ENCODE assay signal across 8 cellular contexts in the genomic region with DNA sequence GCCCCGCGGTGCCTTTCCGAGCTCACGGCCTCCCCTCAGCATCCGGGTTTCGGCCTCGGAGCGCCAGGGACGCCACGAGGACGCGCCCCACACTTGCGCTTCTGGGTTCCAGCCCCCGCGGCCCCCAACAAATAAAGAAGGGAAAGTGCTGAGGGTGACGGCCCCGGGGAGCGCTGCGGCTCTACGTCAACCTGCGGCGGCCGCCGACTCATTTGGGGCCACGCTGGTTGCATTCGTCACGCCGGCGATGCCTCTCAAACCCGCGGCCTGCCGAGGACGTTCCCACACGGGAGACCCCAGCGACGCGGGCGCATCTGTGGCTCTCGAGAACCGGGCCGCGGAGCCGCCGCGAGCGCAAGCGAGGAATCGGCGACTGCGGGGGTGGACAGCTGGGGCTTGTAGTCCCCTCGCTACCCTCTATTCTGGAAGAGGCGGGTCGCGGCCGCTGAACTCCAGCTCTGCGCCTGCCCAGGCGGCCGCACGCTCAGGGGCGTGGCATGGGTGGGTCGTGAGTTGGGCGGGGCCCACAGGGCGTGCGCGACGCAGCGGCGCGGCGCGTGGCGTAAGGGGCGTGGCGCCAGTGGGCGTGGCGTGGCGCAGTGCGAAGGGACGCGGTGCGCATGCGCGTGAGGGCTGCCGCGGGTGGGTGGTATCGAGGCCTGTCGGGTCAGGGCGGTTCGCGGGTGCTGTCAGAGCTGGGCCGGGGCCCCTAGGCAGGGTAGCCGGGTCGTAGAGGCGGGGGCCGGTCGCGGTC. TPM values are rescaled to one million over a fixed set of nuclear protein-coding genes. Genes with fewer than 3 reads are reported as not detected.
DNase-seq lines count a peak whose midpoint lies in the region; ATAC-seq and TF ChIP-seq lines count a peak whose summit lies in the region.

TSS of gene AMZ2 (plus strand) at position 599 of the 754 bp plus-strand sequence. CDS start 2,145 bp downstream, outside the sequence.

- peaks cover 3% of the 10 kb centered on the region for H3K36me3 ChIP-seq in iPS-18a (ENCODE audit: control insufficient read depth, low read depth, low read length)
- peaks cover 5 to 13% (median 12%) of the 10 kb centered on the region in 3 donors for H3K36me3 ChIP-seq in skeletal muscle tissue (ENCODE audit: control insufficient read depth in 3 of 3, insufficient read depth in 3 of 3, low read length in 3 of 3)

- H3K27ac ChIP-seq in VCaP (peak within 1 kb of the TSS; percentile 86), iPS-18a (ENCODE audit: low read length) (no peak within 1 kb of the TSS), skeletal muscle tissue (ENCODE audit: low read depth, low read length) (peak within 1 kb of the TSS; percentile 98)

- H3K9me3 ChIP-seq in iPS-18a (ENCODE audit: control insufficient read depth, low read depth, low read length) (no peaks in the 10 kb centered on the region), skeletal muscle tissue (ENCODE audit: control insufficient read depth in 3 of 3, low read length in 3 of 3) (no peaks in the 10 kb centered on the region)

- ATAC-seq in GM18873 (IDR thresholded peaks at IDR 0.05; ENCODE audit: low FRiP score, unreplicated experiment) (peak; percentile 80), HG03139 (IDR thresholded peaks at IDR 0.05; ENCODE audit: unreplicated experiment) (peak; percentile 90)

- in situ Hi-C loops in ACHN (cut with HindIII; ENCODE audit: low pct_ligation_motif_present, low pct_unique_long_range_greater_than_20kb, low sequenced_read_pairs), result no loop called here
- in situ Hi-C loops in T47D (cut with HindIII; ENCODE audit: low pct_unique_long_range_greater_than_20kb, low sequenced_read_pairs), result no loop called here

- H3K27me3 ChIP-seq in iPS-18a (ENCODE audit: control insufficient read depth, insufficient read depth, low read length) (no peaks in the 10 kb centered on the region), skeletal muscle tissue (ENCODE audit: control insufficient read depth in 3 of 3, insufficient read depth in 3 of 3, low read length in 3 of 3) (no peaks in the 10 kb centered on the region)

- no peak for TF ChIP-seq CTCF in VCaP (conservative IDR thresholded peaks at IDR 0.05)

- DNase-seq in ACHN, result peak; percentile 93
- peak; percentile 76 for DNase-seq in NCI-H2196 treated with DMSO at 0.1 percent for 48 hours (lab: John Stamatoyannopoulos, UW; ENCODE audit: unreplicated experiment)
- peak; percentile 90 to 96 for DNase-seq in T47D (ENCODE audit: low read depth in 1 of 2, low spot score in 1 of 2)

- H3K4me3 ChIP-seq in iPS-18a (ENCODE audit: low read length) (peak within 1 kb of the TSS; percentile 85), skeletal muscle tissue (ENCODE audit: low read length in 3 of 3) (peak within 1 kb of the TSS; percentile 88 to 92 (median 89))

- H3K9ac ChIP-seq in iPS-18a (ENCODE audit: low read length) (peak within 1 kb of the TSS; percentile 65), skeletal muscle tissue (ENCODE audit: low read depth in 1 of 3, low read length in 3 of 3) (peak within 1 kb of the TSS; percentile 98 to 99 (median 98))

- H3K4me1 ChIP-seq in iPS-18a (ENCODE audit: control insufficient read depth, low read depth, low read length) (peaks cover 5% of the 10 kb centered on the region), skeletal muscle tissue (ENCODE audit: control insufficient read depth in 3 of 3, insufficient read depth in 3 of 3, low read length in 3 of 3) (peaks cover 10 to 13% (median 13%) of the 10 kb centered on the region in 3 donors)

RNA-seq across cellular contexts. Expression of gene AMZ2, which starts in this region (rescaled TPM):
- total RNA-seq in skeletal muscle tissue, result 49.6 TPM
